In genomic region chr6:167116109-167116837, GRCh38 we compare ENCODE assay signal across 16 cellular contexts. TPM values are rescaled to one million over a fixed set of nuclear protein-coding genes. Genes with fewer than 3 reads are reported as not detected.
DNase-seq lines count a peak whose midpoint lies in the region; ATAC-seq and TF ChIP-seq lines count a peak whose summit lies in the region.
"Had no signal": no experiment of that assay in that cellular context is flagged by ENCODE, and none has a peak within 500 bp of the region (broad histone marks: within the 10 kb centered on the region; RNA-seq: fewer than 3 reads in every experiment).

No MANE protein-coding gene starts in this region.

- H3K27ac ChIP-seq in CD4-positive, alpha-beta memory T cell (ENCODE audit: low read depth, low read length), result peak overlapping the region; percentile 90
- no peak overlapping the region for H3K27ac ChIP-seq in osteoblast (ENCODE audit: low read depth, low read length)
- H3K27ac ChIP-seq: epithelial cell of prostate, pancreas had no signal

- H4K20me1 ChIP-seq in osteoblast (ENCODE audit: insufficient read depth, low read length), result no peaks in the 10 kb centered on the region

- no peak for DNase-seq in CD4-positive, alpha-beta memory T cell
- DNase-seq in NCI-H345 (lab: John Stamatoyannopoulos, UW), result peak; percentile 44
- DNase-seq in fibroblast of pulmonary artery (ENCODE audit: low read depth), result peak; percentile 14
- peak; percentile 72 for DNase-seq in osteoblast (ENCODE audit: insufficient read length, low spot score, missing footprints)
- DNase-seq in SIG-M5 treated with dmso at 0.1 percent for 504 hours (lab: John Stamatoyannopoulos, UW; ENCODE audit: unreplicated experiment), result no peak
- no peak for DNase-seq in DMS 273 (lab: John Stamatoyannopoulos, UW; ENCODE audit: unreplicated experiment)
- no peak for DNase-seq in NOMO-1 treated with DMSO at 0.1 percent for 48 hours (lab: John Stamatoyannopoulos, UW; ENCODE audit: unreplicated experiment)
- DNase-seq: activated CD8-positive, alpha-beta memory T cell treated with anti-CD3 and anti-CD28 coated beads, Interleukin-2, amount 50 U/mL, for 4 hours; DMS 273 treated with DMSO at 0.1 percent for 48 hours; MM.1S; pancreas; stimulated activated CD4-positive, alpha-beta T cell treated with anti-CD3 and anti-CD28 coated beads, Interleukin-4, amount 100 ng/mL, for 1 hour had no signal

- no peaks in the 10 kb centered on the region for H3K27me3 ChIP-seq in CD4-positive, alpha-beta memory T cell (ENCODE audit: insufficient read depth, low read length)
- no peaks in the 10 kb centered on the region for H3K27me3 ChIP-seq in osteoblast (ENCODE audit: insufficient read depth, low read length)
- H3K27me3 ChIP-seq: pancreas had no signal

- H3K4me1 Mint-ChIP-seq in CD4-positive, alpha-beta memory T cell, result peaks cover 70 to 96% (median 81%) of the 10 kb centered on the region in 4 donors

- POLR2A ChIA-PET in CD4-positive, alpha-beta memory T cell (lab: Charles Lee; ENCODE audit: partially characterized antibody), result interaction anchor here (7.3 kb wide), 1 partner anchor 23 kb away, joined by 68 read pairs; no protein-coding TSS in a partner anchor

- no peaks in the 10 kb centered on the region for H3K9me3 Mint-ChIP-seq in CD4-positive, alpha-beta memory T cell

- H3K36me3 ChIP-seq in CD4-positive, alpha-beta memory T cell (ENCODE audit: insufficient read depth, low read length), result no peaks in the 10 kb centered on the region
- no peaks in the 10 kb centered on the region for H3K36me3 ChIP-seq in osteoblast (ENCODE audit: insufficient read depth, low read length)
- H3K36me3 ChIP-seq: pancreas had no signal

- TF ChIP-seq CTCF in fibroblast of pulmonary artery (IDR thresholded peaks at IDR 0.05; ENCODE audit: low read length, missing control alignments), result no peak
- no peak for TF ChIP-seq CTCF in osteoblast (IDR thresholded peaks at IDR 0.05; ENCODE audit: extremely low read depth, low read depth, low read length)

- H3K36me3 Mint-ChIP-seq in CD4-positive, alpha-beta memory T cell, result peaks cover 30 to 53% of the 10 kb centered on the region in 2 donors

- no peaks in the 10 kb centered on the region for H3K79me2 ChIP-seq in osteoblast (ENCODE audit: insufficient read depth, low read length)

- peak overlapping the region; percentile 44 to 96 (median 68) for H3K4me3 Mint-ChIP-seq in CD4-positive, alpha-beta memory T cell

- CTCF ChIA-PET in CD4-positive, alpha-beta memory T cell (lab: Charles Lee; ENCODE audit: partially characterized antibody), result interaction anchor here (1.3 to 1.5 kb wide), 2 partner anchors 26 to 28 kb away, joined by 3 read pairs; no protein-coding TSS in a partner anchor

- H3K4me2 ChIP-seq in osteoblast (ENCODE audit: insufficient read depth, low read length), result no peak overlapping the region

- H3K4me1 ChIP-seq in CD4-positive, alpha-beta memory T cell (ENCODE audit: insufficient read depth, low read length), result peaks cover 83% of the 10 kb centered on the region
- H3K4me1 ChIP-seq in osteoblast (ENCODE audit: insufficient read depth, low read length), result no peaks in the 10 kb centered on the region
- H3K4me1 ChIP-seq: pancreas had no signal

- H3K27ac Mint-ChIP-seq in CD4-positive, alpha-beta memory T cell, result peak overlapping the region; percentile 68 to 98 (median 89)

- intact Hi-C loops in CD4-positive, alpha-beta memory T cell (cut with micrococcal nuclease), result no loop called here

- no peak overlapping the region for H3K4me3 ChIP-seq in CD4-positive, alpha-beta memory T cell (ENCODE audit: low read length in 2 of 2)
- H3K4me3 ChIP-seq in fibroblast of pulmonary artery (replicated peaks; ENCODE audit: low read depth, low read length), result no peak overlapping the region
- H3K4me3 ChIP-seq in osteoblast (ENCODE audit: insufficient read depth, low read length), result no peak overlapping the region
- H3K4me3 ChIP-seq: pancreas had no signal

- peaks cover 0 to 1% of the 10 kb centered on the region in 2 donors for H3K27me3 Mint-ChIP-seq in CD4-positive, alpha-beta memory T cell

- H2AFZ ChIP-seq in osteoblast (ENCODE audit: low read length), result no peak overlapping the region

- H3K9me3 ChIP-seq in CD4-positive, alpha-beta memory T cell (ENCODE audit: control insufficient read depth in 1 of 2, low read length in 2 of 2), result no peaks in the 10 kb centered on the region
- no peaks in the 10 kb centered on the region for H3K9me3 ChIP-seq in osteoblast (ENCODE audit: low read depth, low read length)
- H3K9me3 ChIP-seq: pancreas had no signal

- no peak for ATAC-seq in GM19397 (IDR thresholded peaks at IDR 0.05; ENCODE audit: unreplicated experiment)

RNA-seq across cellular contexts. Expression of gene CCR6, which starts 6.6 kb away (rescaled TPM):
- 10 to 100 TPM; 21.7 to 23.7 TPM for total RNA-seq in CD4-positive, alpha-beta memory T cell
- 100 to 1,000 TPM in 1 of 2 donors, 10 to 100 TPM in 1; 98.7 to 124 TPM for polyA plus RNA-seq in CD4-positive, alpha-beta memory T cell
- not detected in 2 replicates for total RNA-seq in osteoblast
- total RNA-seq: T-helper 2 cell treated with Interferon-gamma antibody and Interleukin-4, amounts not matched to agents 100 ng/mL and 5 ng/mL, for 36 hours; temporal lobe had no signal

RNA-seq across cellular contexts. Expression of gene GPR31, which starts 41.5 kb away (rescaled TPM):
- total RNA-seq in CD4-positive, alpha-beta memory T cell, result not detected
- polyA plus RNA-seq in CD4-positive, alpha-beta memory T cell, result not detected
- total RNA-seq in osteoblast, result not detected in 2 replicates
- total RNA-seq: pancreas; T-helper 2 cell treated with Interferon-gamma antibody and Interleukin-4, amounts not matched to agents 100 ng/mL and 5 ng/mL, for 36 hours; temporal lobe had no signal
- polyA plus RNA-seq: pancreas had no signal

Comparison
In these comparisons a context has a peak if more than half of its experiments do, and no peak if none do; other contexts are left out.
1. DNase-seq: peak in NCI-H345 (single experiment), fibroblast of pulmonary artery (single experiment) and osteoblast (single experiment); none in CD4-positive, alpha-beta memory T cell (0 of 5), SIG-M5 treated with dmso at 0.1 percent for 504 hours (single experiment), DMS 273 (single experiment) and NOMO-1 treated with DMSO at 0.1 percent for 48 hours (single experiment).
2. RNA of gene CCR6, which starts 6.6 kb away (total RNA-seq): 21.7 to 23.7 TPM in CD4-positive, alpha-beta memory T cell; not detected in osteoblast; every median in the first group is over 10 times any median in the second.